19 cellular contexts compared by ENCODE assay signal in the genomic region with DNA sequence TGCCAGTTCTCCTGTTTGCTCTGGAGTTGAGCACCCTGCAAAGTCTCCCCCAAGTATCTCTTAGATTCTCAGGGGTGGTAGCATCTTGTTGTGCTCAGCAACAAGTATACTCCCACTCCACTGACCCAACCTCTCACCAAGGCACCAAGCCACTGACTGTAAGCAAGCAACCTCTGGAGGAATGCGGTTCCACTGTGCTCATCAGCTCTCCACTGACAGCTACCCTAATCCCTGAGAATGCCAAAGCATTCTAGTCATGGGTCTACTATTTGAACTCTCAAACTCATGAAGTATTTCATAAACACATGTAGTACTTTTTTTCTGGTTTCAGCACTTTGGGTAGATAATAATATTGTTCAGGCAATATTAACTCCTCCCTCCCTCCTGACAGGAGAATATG.
A peak's percentile ranks its signal among the peaks of the same experiment; 100 is the strongest.
DNase-seq lines count a peak whose midpoint lies in the region; ATAC-seq lines count a peak whose summit lies in the region.
"Had no signal": no experiment of that assay in that cellular context is flagged by ENCODE, and none has a peak within 500 bp of the region (broad histone marks: within the 10 kb centered on the region; RNA-seq: fewer than 3 reads in every experiment).

No MANE protein-coding gene starts in this region.

- peak; percentile 32 for DNase-seq in GM04504 (ENCODE audit: low read depth)
- peak; percentile 27 for DNase-seq in astrocyte of the hippocampus (ENCODE audit: low read depth, low spot score)
- DNase-seq in iPS-NIHi7 (ENCODE audit: extremely low spot score), result peak; percentile 20
- no peak for DNase-seq in SW 1271 (lab: John Stamatoyannopoulos, UW)
- DNase-seq in mesenteric fat pad (ENCODE audit: low spot score), result no peak
- no peak for DNase-seq in hippocampal formation (lab: John Stamatoyannopoulos, UW)
- DNase-seq: activated CD4-positive, alpha-beta T cell treated with anti-CD3 and anti-CD28 coated beads, Interleukin-2, amount 10 ng/mL, durations not matched to agents 24 days and 14 days; activated CD8-positive, alpha-beta memory T cell treated with anti-CD3 and anti-CD28 coated beads, Interleukin-2, amount 10 ng/mL, durations not matched to agents 7 days and 5 days; activated naive CD8-positive, alpha-beta T cell treated with anti-CD3 and anti-CD28 coated beads for 36 hours; C1 segment of cervical spinal cord; H7; heart right ventricle; NCI-H1417 treated with DMSO at 0.1 percent for 48 hours; NCI-H510A; psoas muscle; stimulated activated naive B cell treated with anti-CD40 and anti-IgM and Interleukin-4, amounts not matched to agents 10 μg/mL and 1 μg/mL and 100 μg/mL, for 72 hours; T-helper 2 cell; testis had no signal

- no peak for ATAC-seq in GM19455 (IDR thresholded peaks at IDR 0.05; ENCODE audit: unreplicated experiment)
- ATAC-seq: activated CD8-positive, alpha-beta memory T cell treated with anti-CD3 and anti-CD28 coated beads, Interleukin-2, amount 10 ng/mL, durations not matched to agents 7 days and 5 days; heart right ventricle; psoas muscle; stimulated activated naive B cell treated with anti-CD40 and anti-IgM and Interleukin-4, amounts not matched to agents 10 μg/mL and 1 μg/mL and 100 μg/mL, for 72 hours had no signal

Comparison
In these comparisons a context has a peak if more than half of its experiments do, and no peak if none do; other contexts are left out.
1. DNase-seq: peak in GM04504 (single experiment), astrocyte of the hippocampus (single experiment) and iPS-NIHi7 (single experiment); none in SW 1271 (0 of 2), mesenteric fat pad (single experiment) and hippocampal formation (0 of 2).